ENCODE assay signal across 1 cellular context in the genomic region with DNA sequence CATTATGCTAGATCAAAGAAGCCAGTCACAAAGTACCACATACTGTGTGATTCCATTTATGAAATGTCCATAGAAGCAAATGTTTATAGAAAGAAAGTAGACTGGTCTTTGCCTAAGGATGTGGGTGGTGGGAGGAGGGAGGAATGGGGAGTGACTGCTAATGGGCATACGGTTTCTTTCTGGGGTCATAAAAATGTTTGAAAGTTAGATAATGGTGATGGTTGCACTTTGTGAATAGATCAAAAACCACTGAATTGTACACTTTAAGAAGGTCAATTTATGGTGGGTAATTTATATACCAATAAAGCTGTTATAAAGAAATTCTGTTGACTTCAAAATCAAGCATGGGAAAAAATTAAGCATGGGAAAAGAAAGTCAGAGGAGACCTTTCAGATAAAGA.
TF ChIP-seq lines count a peak whose summit lies in the region.

No MANE protein-coding gene starts in this region.

TF ChIP-seq in HEK293, 187 proteins besides CTCF, POLR2A, EP300 and RAD21 (continued from another document):
- TF ChIP-seq, protein P1, sequence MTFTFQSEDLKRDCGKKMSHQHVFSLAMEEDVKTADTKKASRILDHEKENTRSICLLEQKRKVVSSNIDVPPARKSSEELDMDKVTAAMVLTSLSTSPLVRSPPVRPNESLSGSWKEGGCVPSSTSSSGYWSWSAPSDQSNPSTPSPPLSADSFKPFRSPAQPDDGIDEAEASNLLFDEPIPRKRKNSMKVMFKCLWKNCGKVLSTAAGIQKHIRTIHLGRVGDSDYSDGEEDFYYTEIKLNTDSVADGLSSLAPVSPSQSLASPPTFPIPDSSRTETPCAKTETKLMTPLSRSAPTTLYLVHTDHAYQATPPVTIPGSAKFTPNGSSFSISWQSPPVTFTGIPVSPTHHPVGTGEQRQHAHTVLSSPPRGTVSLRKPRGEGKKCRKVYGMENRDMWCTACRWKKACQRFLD (tag by site-specific recombination; IDR thresholded peaks at IDR 0.05) = no peak
- TF ChIP-seq ZNF837 (tag by site-specific recombination; IDR thresholded peaks at IDR 0.05) = no peak
- no peak for TF ChIP-seq BCL11A (tag by site-specific recombination; IDR thresholded peaks at IDR 0.05; ENCODE audit: low read depth)
- peak; percentile 27; the same call in 1 of the 2 replicates for TF ChIP-seq OSR2 (tag by site-specific recombination; IDR thresholded peaks at IDR 0.05)
- TF ChIP-seq, protein P2, sequence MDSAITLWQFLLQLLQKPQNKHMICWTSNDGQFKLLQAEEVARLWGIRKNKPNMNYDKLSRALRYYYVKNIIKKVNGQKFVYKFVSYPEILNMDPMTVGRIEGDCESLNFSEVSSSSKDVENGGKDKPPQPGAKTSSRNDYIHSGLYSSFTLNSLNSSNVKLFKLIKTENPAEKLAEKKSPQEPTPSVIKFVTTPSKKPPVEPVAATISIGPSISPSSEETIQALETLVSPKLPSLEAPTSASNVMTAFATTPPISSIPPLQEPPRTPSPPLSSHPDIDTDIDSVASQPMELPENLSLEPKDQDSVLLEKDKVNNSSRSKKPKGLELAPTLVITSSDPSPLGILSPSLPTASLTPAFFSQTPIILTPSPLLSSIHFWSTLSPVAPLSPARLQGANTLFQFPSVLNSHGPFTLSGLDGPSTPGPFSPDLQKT (IDR thresholded peaks at IDR 0.05; ENCODE audit: borderline replicate concordance, low read depth, low read length) = no peak
- TF ChIP-seq ZNF140 (tag by site-specific recombination; IDR thresholded peaks at IDR 0.05) = no peak
- peak; percentile 43 for TF ChIP-seq ZFHX2 (tag by site-specific recombination; conservative IDR thresholded peaks at IDR 0.05)
- TF ChIP-seq ZNF221 (tag by site-specific recombination; IDR thresholded peaks at IDR 0.05; ENCODE audit: borderline replicate concordance) = no peak
- no peak for TF ChIP-seq ZNF501 (tag by site-specific recombination; IDR thresholded peaks at IDR 0.05)
- TF ChIP-seq, protein P3, sequence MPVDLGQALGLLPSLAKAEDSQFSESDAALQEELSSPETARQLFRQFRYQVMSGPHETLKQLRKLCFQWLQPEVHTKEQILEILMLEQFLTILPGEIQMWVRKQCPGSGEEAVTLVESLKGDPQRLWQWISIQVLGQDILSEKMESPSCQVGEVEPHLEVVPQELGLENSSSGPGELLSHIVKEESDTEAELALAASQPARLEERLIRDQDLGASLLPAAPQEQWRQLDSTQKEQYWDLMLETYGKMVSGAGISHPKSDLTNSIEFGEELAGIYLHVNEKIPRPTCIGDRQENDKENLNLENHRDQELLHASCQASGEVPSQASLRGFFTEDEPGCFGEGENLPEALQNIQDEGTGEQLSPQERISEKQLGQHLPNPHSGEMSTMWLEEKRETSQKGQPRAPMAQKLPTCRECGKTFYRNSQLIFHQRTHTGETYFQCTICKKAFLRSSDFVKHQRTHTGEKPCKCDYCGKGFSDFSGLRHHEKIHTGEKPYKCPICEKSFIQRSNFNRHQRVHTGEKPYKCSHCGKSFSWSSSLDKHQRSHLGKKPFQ (tag by site-specific recombination; IDR thresholded peaks at IDR 0.05) = no peak
- no peak for TF ChIP-seq HOXC10 (CRISPR knock-in tag; IDR thresholded peaks at IDR 0.05)
- TF ChIP-seq ZFP69B (tag by site-specific recombination; IDR thresholded peaks at IDR 0.05) = no peak
- no peak for TF ChIP-seq ZNF600 (tag by site-specific recombination; IDR thresholded peaks at IDR 0.05)
- TF ChIP-seq ZNF175 (tag by site-specific recombination; IDR thresholded peaks at IDR 0.05) = no peak
- no peak for TF ChIP-seq ZNF211 (tag by site-specific recombination; IDR thresholded peaks at IDR 0.05; ENCODE audit: low read depth)
- peak; percentile 73 for TF ChIP-seq ZNF843 (tag by site-specific recombination; IDR thresholded peaks at IDR 0.05)
- TF ChIP-seq, protein P4, sequence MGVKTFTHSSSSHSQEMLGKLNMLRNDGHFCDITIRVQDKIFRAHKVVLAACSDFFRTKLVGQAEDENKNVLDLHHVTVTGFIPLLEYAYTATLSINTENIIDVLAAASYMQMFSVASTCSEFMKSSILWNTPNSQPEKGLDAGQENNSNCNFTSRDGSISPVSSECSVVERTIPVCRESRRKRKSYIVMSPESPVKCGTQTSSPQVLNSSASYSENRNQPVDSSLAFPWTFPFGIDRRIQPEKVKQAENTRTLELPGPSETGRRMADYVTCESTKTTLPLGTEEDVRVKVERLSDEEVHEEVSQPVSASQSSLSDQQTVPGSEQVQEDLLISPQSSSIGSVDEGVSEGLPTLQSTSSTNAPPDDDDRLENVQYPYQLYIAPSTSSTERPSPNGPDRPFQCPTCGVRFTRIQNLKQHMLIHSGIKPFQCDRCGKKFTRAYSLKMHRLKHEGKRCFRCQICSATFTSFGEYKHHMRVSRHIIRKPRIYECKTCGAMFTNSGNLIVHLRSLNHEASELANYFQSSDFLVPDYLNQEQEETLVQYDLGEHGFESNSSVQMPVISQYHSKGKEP (tag by site-specific recombination; IDR thresholded peaks at IDR 0.05) = no peak
- TF ChIP-seq ZNF654 (tag by site-specific recombination; IDR thresholded peaks at IDR 0.05; ENCODE audit: low read depth) = no peak
- no peak for TF ChIP-seq ZNF266 (tag by site-specific recombination; IDR thresholded peaks at IDR 0.05; ENCODE audit: low read depth)
- TF ChIP-seq WT1 (tag by site-specific recombination; IDR thresholded peaks at IDR 0.05) = peak; percentile 92
- 0 out of 2 replicates have a peak, but pooled peaks have one; percentile 12 for TF ChIP-seq MZF1 (tag by site-specific recombination; IDR thresholded peaks at IDR 0.05; ENCODE audit: borderline replicate concordance)
- TF ChIP-seq ZNF16 (tag by site-specific recombination; IDR thresholded peaks at IDR 0.05; ENCODE audit: low read depth) = no peak
- no peak for TF ChIP-seq KLF7 (tag by site-specific recombination; IDR thresholded peaks at IDR 0.05; ENCODE audit: borderline replicate concordance)
- TF ChIP-seq ZNF24 (tag by site-specific recombination; IDR thresholded peaks at IDR 0.05) = no peak
- TF ChIP-seq SP2 (tag by site-specific recombination; IDR thresholded peaks at IDR 0.05) = no peak
- TF ChIP-seq YY1 (tag by site-specific recombination; IDR thresholded peaks at IDR 0.05) = no peak
- no peak for TF ChIP-seq ZNF660 (tag by site-specific recombination; IDR thresholded peaks at IDR 0.05)
- TF ChIP-seq ZSCAN30 (tag by site-specific recombination; IDR thresholded peaks at IDR 0.05) = no peak
- TF ChIP-seq ZNF623 (tag by site-specific recombination; IDR thresholded peaks at IDR 0.05) = no peak
- no peak for TF ChIP-seq TRIM28 (IDR thresholded peaks at IDR 0.05; ENCODE audit: borderline replicate concordance, low read length)
- TF ChIP-seq ZNF423 (tag by site-specific recombination; IDR thresholded peaks at IDR 0.05) = no peak
- no peak for TF ChIP-seq ZNF791 (tag by site-specific recombination; IDR thresholded peaks at IDR 0.05)
- TF ChIP-seq ZNF133 (tag by site-specific recombination; IDR thresholded peaks at IDR 0.05) = no peak
TF ChIP-seq in HEK293: peak in this region for 8.
